ENCODE assay signal across 8 cellular contexts in genomic region chr7:120987683-120988590, GRCh38. TPM values are rescaled to one million over a fixed set of nuclear protein-coding genes. Genes with fewer than 3 reads are reported as not detected.
A peak's percentile ranks its signal among the peaks of the same experiment; 100 is the strongest.
DNase-seq lines count a peak whose midpoint lies in the region; ATAC-seq, FAIRE-seq and TF ChIP-seq lines count a peak whose summit lies in the region.

No MANE protein-coding gene starts in this region.

- TF ChIP-seq CTCF in VCaP (conservative IDR thresholded peaks at IDR 0.05) (peak; percentile 95), breast epithelium (IDR thresholded peaks at IDR 0.05) (peak; percentile 64 to 89 (median 74))

- no peaks in the 10 kb centered on the region for H3K36me3 ChIP-seq in breast epithelium

- intact Hi-C loops in breast epithelium (cut with DNase I; ENCODE audit: low total_unique reads): loop anchor here (10.0 kb wide), 1 partner anchor 97 kb away; no protein-coding TSS in a partner anchor

- H3K4me3 ChIP-seq in breast epithelium (peak overlapping the region; percentile 51 to 65 (median 53)), skin epidermis (peak overlapping the region; percentile 22 to 42 (median 28))

- TF ChIP-seq POLR2A in breast epithelium (IDR thresholded peaks at IDR 0.05): no peak

- H3K27ac ChIP-seq in VCaP (no peak overlapping the region), breast epithelium (peak overlapping the region; percentile 77 to 90), skin epidermis (peak overlapping the region in 17 of 21 experiments; percentile 1 to 93 (median 67))

- H3K4me1 ChIP-seq in breast epithelium: no peaks in the 10 kb centered on the region

- ATAC-seq in GM18517 (IDR thresholded peaks at IDR 0.05; ENCODE audit: unreplicated experiment) (peak; percentile 96), HG03064 (IDR thresholded peaks at IDR 0.05; ENCODE audit: low read depth, unreplicated experiment) (peak; percentile 97)

- FAIRE-seq in A204.1 (lab: Jason Lieb, UNC): peak; percentile 76

- H3K9me3 ChIP-seq in breast epithelium: no peaks in the 10 kb centered on the region

- DNase-seq in NCI-H2171 (lab: John Stamatoyannopoulos, UW) (peak; percentile 16), breast epithelium (ENCODE audit: low spot score in 2 of 2) (peak; percentile 78 to 80), iPS-NIHi7 (ENCODE audit: extremely low spot score) (peak; percentile 85)

- H3K27me3 ChIP-seq in breast epithelium: peaks cover 0 to 7% of the 10 kb centered on the region in 2 donors

RNA-seq across cellular contexts. Expression of gene CPED1, which starts 0.6 kb away (rescaled TPM):
- total RNA-seq in breast epithelium: 10 to 100 TPM; 14.3 to 29.3 (median 15.4) TPM

RNA-seq across cellular contexts. Expression of gene ING3, which starts 37.4 kb away (rescaled TPM):
- total RNA-seq in breast epithelium: 10 to 100 TPM; 14.6 to 19.0 (median 19.0) TPM

Comparison
In these comparisons a context has a peak if more than half of its experiments do, and no peak if none do; other contexts are left out.
1. DNase-seq: peak in every context shown above with its lines; median percentile 85 in iPS-NIHi7; 79 in breast epithelium; 16 in NCI-H2171.